9 cellular contexts compared by ENCODE assay signal in genomic region chr2:37232131-37232933, GRCh38. TPM values are rescaled to one million over a fixed set of nuclear protein-coding genes. Genes with fewer than 3 reads are reported as not detected.
DNase-seq lines count a peak whose midpoint lies in the region; ATAC-seq and TF ChIP-seq lines count a peak whose summit lies in the region.
"Had no signal": no experiment of that assay in that cellular context is flagged by ENCODE, and none has a peak within 500 bp of the region (broad histone marks: within the 10 kb centered on the region; RNA-seq: fewer than 3 reads in every experiment).

No MANE protein-coding gene starts in this region.

- H3F3A ChIP-seq in GM23338 (replicated peaks; ENCODE audit: low read depth) = peaks cover 20% of the 10 kb centered on the region

- H3K4me1 ChIP-seq in BLaER1 treated with 17β-estradiol and CSF1 and Interleukin-3, amounts not matched to agents 10 nM and 100 nM = peaks cover 21 to 39% (median 32%) of the 10 kb centered on the region in 10 experiments
- H3K4me1 ChIP-seq in GM23338 (ENCODE audit: insufficient read depth) = peaks cover 45% of the 10 kb centered on the region
- H3K4me1 ChIP-seq in SJSA1 (replicated peaks) = peaks cover 13% of the 10 kb centered on the region; the same call in 1 of the 2 replicates
- H3K4me1 ChIP-seq in esophagus squamous epithelium = peaks cover 9 to 40% (median 22%) of the 10 kb centered on the region in 3 donors
- H3K4me1 ChIP-seq in neuron (ENCODE audit: insufficient read depth, low read length) = peaks cover 19% of the 10 kb centered on the region

- H2AFZ ChIP-seq in GM23338 (peak overlapping the region; percentile 77; the same call in 1 of the 2 replicates), neuron (ENCODE audit: low read depth, low read length) (peak overlapping the region; percentile 82)

- H3K27ac Mint-ChIP-seq in GM23338 = no peak overlapping the region
- H3K27ac Mint-ChIP-seq: IgD-negative memory B cell had no signal

- peaks cover 5% of the 10 kb centered on the region; the same call in 1 of the 2 replicates for H3K9me2 ChIP-seq in GM23338 (ENCODE audit: insufficient read depth)

- H3K4me2 ChIP-seq in BLaER1 treated with 17β-estradiol and CSF1 and Interleukin-3, amounts not matched to agents 10 nM and 100 nM = peak overlapping the region; percentile 82 to 98 (median 92)
- H3K4me2 ChIP-seq in GM23338 = peak overlapping the region; percentile 86

- peak; percentile 30 for ATAC-seq in GM23338
- ATAC-seq in HG03025 (IDR thresholded peaks at IDR 0.05; ENCODE audit: low FRiP score, unreplicated experiment) = no peak

- H3K4me3 ChIP-seq in BLaER1 treated with 17β-estradiol and CSF1 and Interleukin-3, amounts not matched to agents 10 nM and 100 nM = peak overlapping the region; percentile 74 to 97 (median 86)
- H3K4me3 ChIP-seq in GM23338 = peak overlapping the region; percentile 95
- H3K4me3 ChIP-seq in SJSA1 = peak overlapping the region; percentile 83
- peak overlapping the region; percentile 66 to 96 (median 86) for H3K4me3 ChIP-seq in esophagus squamous epithelium
- peak overlapping the region; percentile 83 for H3K4me3 ChIP-seq in neuron (ENCODE audit: low read length)

- 13 to 18% methylated on average over 12 to 16 of the region's 18 CpGs for whole genome bisulfite sequencing in esophagus squamous epithelium, 2 donors

- H3K36me3 Mint-ChIP-seq in GM23338 (ENCODE audit: low read depth) = peaks cover 53% of the 10 kb centered on the region

- H3K9ac ChIP-seq in BLaER1 treated with 17β-estradiol and CSF1 and Interleukin-3, amounts not matched to agents 10 nM and 100 nM = peak overlapping the region; percentile 85 to 92 (median 90)

- no peaks in the 10 kb centered on the region for H3K27me3 ChIP-seq in BLaER1 treated with 17β-estradiol and CSF1 and Interleukin-3, amounts not matched to agents 10 nM and 100 nM
- H3K27me3 ChIP-seq in GM23338 (ENCODE audit: insufficient read depth) (no peaks in the 10 kb centered on the region), SJSA1 (replicated peaks) (no peaks in the 10 kb centered on the region), esophagus squamous epithelium (no peaks in the 10 kb centered on the region), neuron (ENCODE audit: insufficient read depth, low read length) (no peaks in the 10 kb centered on the region)

- peaks cover 40 to 68% (median 50%) of the 10 kb centered on the region in 11 experiments for H3K36me3 ChIP-seq in BLaER1 treated with 17β-estradiol and CSF1 and Interleukin-3, amounts not matched to agents 10 nM and 100 nM
- peaks cover 21% of the 10 kb centered on the region for H3K36me3 ChIP-seq in GM23338 (ENCODE audit: insufficient read depth)
- peaks cover 47% of the 10 kb centered on the region for H3K36me3 ChIP-seq in SJSA1
- peaks cover 8 to 31% (median 8%) of the 10 kb centered on the region in 3 donors for H3K36me3 ChIP-seq in esophagus squamous epithelium
- peaks cover 14% of the 10 kb centered on the region for H3K36me3 ChIP-seq in neuron (ENCODE audit: insufficient read depth, low read length)

- H3K27ac ChIP-seq in BLaER1 treated with 17β-estradiol and CSF1 and Interleukin-3, amounts not matched to agents 10 nM and 100 nM = peak overlapping the region; percentile 84 to 93 (median 89)
- H3K27ac ChIP-seq in GM23338 (ENCODE audit: low read depth) (peak overlapping the region; percentile 76; the same call in 1 of the 2 replicates), SJSA1 (peak overlapping the region; percentile 67), esophagus squamous epithelium (peak overlapping the region; percentile 88 to 96 (median 95))

- intact Hi-C loops in esophagus squamous epithelium (cut with DNase I) = no loop called here

- peaks cover 0 to 71% (median 33%) of the 10 kb centered on the region in 11 experiments; a peak in 21 of 22 replicates for H4K20me1 ChIP-seq in BLaER1 treated with 17β-estradiol and CSF1 and Interleukin-3, amounts not matched to agents 10 nM and 100 nM
- peaks cover 18% of the 10 kb centered on the region for H4K20me1 ChIP-seq in GM23338 (replicated peaks; ENCODE audit: insufficient read depth)

- no peaks in the 10 kb centered on the region for H3K9me3 Mint-ChIP-seq in GM23338
- H3K9me3 Mint-ChIP-seq: IgD-negative memory B cell had no signal

- TF ChIP-seq POLR2A in esophagus squamous epithelium (IDR thresholded peaks at IDR 0.05) = no peak

- DNase-seq in GM23338 (ENCODE audit: low spot score) = peak; percentile 24
- peak in 1 of 2 experiments; percentile 28 for DNase-seq in SJSA1 (ENCODE audit: low read depth in 1 of 2, low spot score in 2 of 2)
- no peak for DNase-seq in esophagus squamous epithelium (lab: John Stamatoyannopoulos, UW)
- no peak for DNase-seq in MV-4-11 (lab: John Stamatoyannopoulos, UW)
- no peak for DNase-seq in Kasumi-1 (lab: John Stamatoyannopoulos, UW)

- H3K27me3 Mint-ChIP-seq in GM23338 (ENCODE audit: insufficient read depth, low read depth, poor library complexity) = no peaks in the 10 kb centered on the region
- H3K27me3 Mint-ChIP-seq: IgD-negative memory B cell had no signal

- no peaks in the 10 kb centered on the region for H3K9me3 ChIP-seq in BLaER1 treated with 17β-estradiol and CSF1 and Interleukin-3, amounts not matched to agents 10 nM and 100 nM (replicated peaks in 1 of 11)
- no peaks in the 10 kb centered on the region for H3K9me3 ChIP-seq in SJSA1 (replicated peaks)
- H3K9me3 ChIP-seq in esophagus squamous epithelium = no peaks in the 10 kb centered on the region
- no peaks in the 10 kb centered on the region for H3K9me3 ChIP-seq in neuron (ENCODE audit: low read length)

- peaks cover 100% of the 10 kb centered on the region for H3K79me2 ChIP-seq in GM23338 (replicated peaks; ENCODE audit: insufficient read depth)

- peaks cover 23% of the 10 kb centered on the region for H3K4me1 Mint-ChIP-seq in GM23338

- no peak overlapping the region for H3K4me3 Mint-ChIP-seq in GM23338
- H3K4me3 Mint-ChIP-seq: IgD-negative memory B cell had no signal

- TF ChIP-seq CTCF in GM23338 (conservative IDR thresholded peaks at IDR 0.05; ENCODE audit: low read depth in 2 of 2) = no peak
- TF ChIP-seq CTCF in esophagus squamous epithelium (IDR thresholded peaks at IDR 0.05) = no peak

TF ChIP-seq in GM23338, 12 proteins besides CTCF, POLR2A, EP300 and RAD21 (continues in another document):
- TF ChIP-seq JUNB (IDR thresholded peaks at IDR 0.05; ENCODE audit: unreplicated experiment) (no peak), ZNF114 (CRISPR knock-in tag; IDR thresholded peaks at IDR 0.05) (no peak), STAT1 (IDR thresholded peaks at IDR 0.05; ENCODE audit: unreplicated experiment) (no peak), EZH2 (IDR thresholded peaks at IDR 0.05; ENCODE audit: low read depth, unreplicated experiment) (no peak)

RNA-seq across cellular contexts. Expression of gene NDUFAF7, which starts 0.9 kb away (rescaled TPM):
- 47.4 and 52.8 TPM in 2 replicates for total RNA-seq in GM23338 (2014; rRNA removed; shearing (Covaris generic))
- polyA plus RNA-seq in GM23338 (2016; fragmentation: Nextera tagmentation; extraction: Ambion mirVana) = 44.3 and 58.2 TPM in 2 replicates
- 9.8 and 16.6 TPM in 2 replicates for total RNA-seq in SJSA1 (2014; rRNA removed; shearing (Covaris generic))
- 10 to 100 TPM in 1 of 4 donors, 1 to 10 TPM in 3; 8.3 to 12.6 (median 8.9) TPM for total RNA-seq in esophagus squamous epithelium

RNA-seq across cellular contexts. Expression of gene CEBPZ, which starts 0.9 kb away (rescaled TPM):
- total RNA-seq in GM23338 (2014; rRNA removed; shearing (Covaris generic)) = 133 and 135 TPM in 2 replicates
- 173 and 185 TPM in 2 replicates for polyA plus RNA-seq in GM23338 (2016; fragmentation: Nextera tagmentation; extraction: Ambion mirVana)
- 61.4 and 75.9 TPM in 2 replicates for total RNA-seq in SJSA1 (2014; rRNA removed; shearing (Covaris generic))
- total RNA-seq in esophagus squamous epithelium = 10 to 100 TPM; 13.9 to 47.5 (median 33.7) TPM

RNA-seq across cellular contexts. Expression of gene CEBPZOS, which starts 36.0 kb away (rescaled TPM):
- total RNA-seq in GM23338 (2014; rRNA removed; shearing (Covaris generic)) = 78.4 and 83.6 TPM in 2 replicates
- 176 and 191 TPM in 2 replicates for polyA plus RNA-seq in GM23338 (2016; fragmentation: Nextera tagmentation; extraction: Ambion mirVana)
- total RNA-seq in SJSA1 (2014; rRNA removed; shearing (Covaris generic)) = 30.8 and 32.6 TPM in 2 replicates
- total RNA-seq in esophagus squamous epithelium = 10 to 100 TPM; 17.9 to 22.3 (median 20.3) TPM

RNA-seq across cellular contexts. Expression of gene SULT6B1, which starts 43.9 kb away (rescaled TPM):
- not detected in 2 replicates for total RNA-seq in GM23338 (2014; rRNA removed; shearing (Covaris generic))
- not detected in 2 replicates for polyA plus RNA-seq in GM23338 (2016; fragmentation: Nextera tagmentation; extraction: Ambion mirVana)
- 0.63 TPM in 1 of 2 replicates, not detected in the other for total RNA-seq in SJSA1 (2014; rRNA removed; shearing (Covaris generic))
- not detected for total RNA-seq in esophagus squamous epithelium
- polyA plus RNA-seq: IgD-negative memory B cell had no signal
